ENCODE assay signal across 15 cellular contexts in the genomic region with DNA sequence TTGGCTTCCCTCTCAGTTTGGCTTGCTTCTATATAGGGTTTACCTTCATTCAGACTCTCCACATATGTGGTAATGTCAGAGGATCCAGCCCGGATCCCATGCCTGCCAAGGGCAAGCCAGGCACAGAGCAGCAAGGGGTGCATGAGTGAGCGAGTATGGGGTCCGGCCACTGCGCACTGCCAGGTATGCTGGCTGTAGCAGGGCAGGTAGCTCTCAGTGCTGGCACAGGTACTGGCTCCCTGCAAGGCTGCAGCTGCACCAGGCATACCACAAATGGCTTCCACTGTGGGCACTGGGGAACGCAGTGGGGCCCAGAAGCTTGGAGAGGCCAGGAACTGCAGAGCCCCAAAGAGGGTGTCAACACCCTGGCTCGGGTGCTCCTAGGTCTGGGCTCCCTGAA.
DNase-seq lines count a peak whose midpoint lies in the region; ATAC-seq, FAIRE-seq and TF ChIP-seq lines count a peak whose summit lies in the region.
"Had no signal": no experiment of that assay in that cellular context is flagged by ENCODE, and none has a peak within 500 bp of the region (broad histone marks: within the 10 kb centered on the region; RNA-seq: fewer than 3 reads in every experiment).

No MANE protein-coding gene starts in this region.

- POLR2A ChIA-PET in HepG2 (lab: Yijun Ruan, JAX) = no interaction called here

- no peaks in the 10 kb centered on the region for H3K9me3 Mint-ChIP-seq in stimulated activated naive CD8-positive, alpha-beta T cell treated with anti-CD3 and anti-CD28 coated beads, Interleukin-15, amount 100 ng/mL, for 72 hours
- H3K9me3 Mint-ChIP-seq: CD4-positive, alpha-beta memory T cell; HFFc6 had no signal

- 40% methylated on average over 1 of the region's 6 CpGs for WGBS in HepG2 (ENCODE audit: low lambda C conversion rate)

- TF ChIP-seq RAD21 in HepG2 (CRISPR knock-in tag; IDR thresholded peaks at IDR 0.05) = no peak

- TF ChIP-seq CTCF in HepG2 (CRISPR knock-in tag; IDR thresholded peaks at IDR 0.05) = no peak

- no peak overlapping the region for H3K4me3 ChIP-seq in HepG2 (replicated peaks in 1 of 3; ENCODE audit: insufficient read depth in 1 of 3, low read depth in 2 of 3, low read length in 3 of 3)

- no peaks in the 10 kb centered on the region for H3K27me3 ChIP-seq in HepG2 (ENCODE audit: control insufficient read depth in 1 of 2, insufficient read depth in 2 of 2, low read length in 2 of 2)

- H3K36me3 ChIP-seq in HepG2 (replicated peaks in 1 of 2; ENCODE audit: control insufficient read depth in 1 of 2, insufficient read depth in 2 of 2, low read length in 2 of 2) = no peaks in the 10 kb centered on the region

- CTCF ChIA-PET in HepG2 (lab: Yijun Ruan, JAX; ENCODE audit: low intra/inter-chr PET ratio, low total read pairs) = no interaction called here

- no peaks in the 10 kb centered on the region for H3K9me3 ChIP-seq in HepG2 (ENCODE audit: low read length)

- H3K27ac ChIP-seq in HepG2 (ENCODE audit: extremely low read length, insufficient read depth, low read length) = no peak overlapping the region
- H3K27ac ChIP-seq: HL-60 had no signal

- H3K4me1 ChIP-seq in HepG2 (ENCODE audit: insufficient read depth, low read length) = no peaks in the 10 kb centered on the region

- H3K79me2 ChIP-seq in HepG2 (ENCODE audit: insufficient read depth, low read length) = no peaks in the 10 kb centered on the region

- no peak overlapping the region for H3K9ac ChIP-seq in HepG2 (ENCODE audit: insufficient read depth, low read depth, low read length)

- in situ Hi-C loops in HepG2 (cut with HindIII; ENCODE audit: extremely low pct_ligation_motif_present, low pct_unique_long_range_greater_than_20kb) = no loop called here

- H3K27me3 Mint-ChIP-seq in stimulated activated naive CD8-positive, alpha-beta T cell treated with anti-CD3 and anti-CD28 coated beads, Interleukin-15, amount 100 ng/mL, for 72 hours = peaks cover 14% of the 10 kb centered on the region
- H3K27me3 Mint-ChIP-seq: B cell had no signal

- DNase-seq in Right ventricle myocardium superior (no peak), cardiac septum (ENCODE audit: low spot score) (no peak), HepG2 (ENCODE audit: low spot score) (no peak), GM19239 (ENCODE audit: insufficient read length, low spot score) (no peak), NCI-H345 (lab: John Stamatoyannopoulos, UW) (no peak)
- DNase-seq in stimulated activated naive CD8-positive, alpha-beta T cell treated with anti-CD3 and anti-CD28 coated beads, Interleukin-15, amount 100 ng/mL, for 72 hours = no peak
- no peak for DNase-seq in stimulated activated naive CD8-positive, alpha-beta T cell treated with anti-CD3 and anti-CD28 coated beads, Interleukin-15, Interleukin-2, amounts not matched to agents 100 U/mL and 50 U/mL, for 24 hours
- DNase-seq: C1 segment of cervical spinal cord; CD4-positive, alpha-beta memory T cell; DND-41; GDM1; HCEC 1CT; HFFc6 had no signal

- no peak for TF ChIP-seq POLR2A in HepG2 (IDR thresholded peaks at IDR 0.05; ENCODE audit: insufficient read depth in 1 of 2, low read depth in 2 of 2, low read length in 2 of 2)

- peaks cover 5% of the 10 kb centered on the region for H3K4me1 Mint-ChIP-seq in stimulated activated naive CD8-positive, alpha-beta T cell treated with anti-CD3 and anti-CD28 coated beads, Interleukin-15, amount 100 ng/mL, for 72 hours
- H3K4me1 Mint-ChIP-seq: B cell; CD4-positive, alpha-beta memory T cell had no signal

- no TSS peak for BruUV-seq in HepG2 (replicated peaks; lab: Mats Ljungman, UMichigan)

- no peak overlapping the region for H3K27ac Mint-ChIP-seq in stimulated activated naive CD8-positive, alpha-beta T cell treated with anti-CD3 and anti-CD28 coated beads, Interleukin-15, amount 100 ng/mL, for 72 hours
- H3K27ac Mint-ChIP-seq: B cell, HFFc6 had no signal

- TF ChIP-seq EP300 in HepG2 (IDR thresholded peaks at IDR 0.05; ENCODE audit: low read depth in 2 of 2, low read length in 2 of 2) = no peak
- TF ChIP-seq EP300 in HepG2 (CRISPR knock-in tag; IDR thresholded peaks at IDR 0.05; ENCODE audit: borderline replicate concordance) = no peak

- ATAC-seq in Right ventricle myocardium superior (ENCODE audit: poor library complexity) (peak; percentile 12), HepG2 (peak; percentile 30; the same call in 1 of the 3 replicates)
- peak; percentile 15 for ATAC-seq in stimulated activated naive CD8-positive, alpha-beta T cell treated with anti-CD3 and anti-CD28 coated beads, Interleukin-15, amount 100 ng/mL, for 72 hours
- ATAC-seq in stimulated activated naive CD8-positive, alpha-beta T cell treated with anti-CD3 and anti-CD28 coated beads, Interleukin-15, Interleukin-2, amounts not matched to agents 100 U/mL and 50 U/mL, for 24 hours = no peak

- FAIRE-seq in HepG2 (lab: Jason Lieb, UNC) = no peak
- no peak for FAIRE-seq in GM19239 (lab: Jason Lieb, UNC)

- H3K4me3 Mint-ChIP-seq in stimulated activated naive CD8-positive, alpha-beta T cell treated with anti-CD3 and anti-CD28 coated beads, Interleukin-15, amount 100 ng/mL, for 72 hours = no peak overlapping the region
- H3K4me3 Mint-ChIP-seq: B cell; CD4-positive, alpha-beta memory T cell; HFFc6 had no signal

- no peak overlapping the region for H3K4me2 ChIP-seq in HepG2 (ENCODE audit: low read depth, low read length)

- no peak overlapping the region for H2AFZ ChIP-seq in HepG2 (ENCODE audit: low read length)

- intact Hi-C loops in Right ventricle myocardium superior (cut with DNase I) = no loop called here
- intact Hi-C loops in cardiac septum (cut with DNase I) = no loop called here
- intact Hi-C loops in HepG2 (cut with micrococcal nuclease; ENCODE audit: unreplicated experiment) = no loop called here

- H4K20me1 ChIP-seq in HepG2 (ENCODE audit: insufficient read depth, low read length) = no peaks in the 10 kb centered on the region

TF ChIP-seq in HepG2, 621 proteins besides CTCF, POLR2A, EP300 and RAD21:
- TF ChIP-seq AGO2 (optimal IDR thresholded peaks at IDR 0.05; ENCODE audit: low read depth, low read length) (peak; percentile 35), ZNF781 (CRISPR knock-in tag; IDR thresholded peaks at IDR 0.05; ENCODE audit: borderline replicate concordance, not compliant biosample characterization) (no peak), ZNF607 (CRISPR knock-in tag; IDR thresholded peaks at IDR 0.05; ENCODE audit: borderline replicate concordance) (no peak), IKZF4 (CRISPR knock-in tag; IDR thresholded peaks at IDR 0.05; ENCODE audit: borderline replicate concordance, low read depth, not compliant biosample characterization) (no peak), DNMT1 (CRISPR knock-in tag; IDR thresholded peaks at IDR 0.05) (no peak), SYNCRIP (IDR thresholded peaks at IDR 0.05; ENCODE audit: insufficient read depth, low read depth, low read length) (no peak), ADNP (CRISPR knock-in tag; IDR thresholded peaks at IDR 0.05) (no peak)
